ENCODE assay signal across 8 cellular contexts in genomic region chr4:9762823-9763475, GRCh38. TPM values are rescaled to one million over a fixed set of nuclear protein-coding genes. Genes with fewer than 3 reads are reported as not detected.
DNase-seq lines count a peak whose midpoint lies in the region; ATAC-seq, FAIRE-seq and TF ChIP-seq lines count a peak whose summit lies in the region.

No MANE protein-coding gene starts in this region.

- no peak for TF ChIP-seq EP300 in A549 (IDR thresholded peaks at IDR 0.05)

- ATAC-seq in A549 (peak; percentile 30 to 62; a peak in 3 of 6 replicates), GM19023 (IDR thresholded peaks at IDR 0.05; ENCODE audit: unreplicated experiment) (no peak)
- ATAC-seq in naive thymus-derived CD8-positive, alpha-beta T cell, result no peak
- no peak for ATAC-seq in activated T-helper 17 cell treated with anti-CD3 and anti-CD28 coated beads, Interleukin-2, amount 50 U/mL, for 72 hours (replicated peaks)

- peaks cover 11 to 34% (median 21%) of the 10 kb centered on the region in 5 donors for H3K27me3 Mint-ChIP-seq in naive thymus-derived CD8-positive, alpha-beta T cell
- peaks cover 30% of the 10 kb centered on the region for H3K27me3 Mint-ChIP-seq in activated T-helper 17 cell treated with anti-CD3 and anti-CD28 coated beads, Interleukin-2, amount 50 U/mL, for 72 hours

- no peak overlapping the region for H3K4me3 ChIP-seq in A549
- H3K4me3 ChIP-seq in epithelial cell of proximal tubule (ENCODE audit: low read depth, low read length), result no peak overlapping the region

- no peak for FAIRE-seq in A549 (lab: Jason Lieb, UNC)

- TF ChIP-seq CTCF in A549 (IDR thresholded peaks at IDR 0.05) (peak; percentile 58), epithelial cell of proximal tubule (conservative IDR thresholded peaks at IDR 0.05; ENCODE audit: low read depth, low read length) (peak; percentile 88)

- no peaks in the 10 kb centered on the region for H3K9me3 ChIP-seq in A549

- 29% methylated on average over 11 of the region's 11 CpGs for WGBS in A549 (ENCODE audit: missing lambda C conversion rate)

- no peak overlapping the region for H3K4me3 Mint-ChIP-seq in naive thymus-derived CD8-positive, alpha-beta T cell
- H3K4me3 Mint-ChIP-seq in activated T-helper 17 cell treated with anti-CD3 and anti-CD28 coated beads, Interleukin-2, amount 50 U/mL, for 72 hours, result no peak overlapping the region

- POLR2A ChIA-PET in A549 (lab: Yijun Ruan, JAX), result no interaction called here
- POLR2A ChIA-PET in naive thymus-derived CD8-positive, alpha-beta T cell (lab: Charles Lee), result no interaction called here

- H3K36me3 Mint-ChIP-seq in naive thymus-derived CD8-positive, alpha-beta T cell, result no peaks in the 10 kb centered on the region
- no peaks in the 10 kb centered on the region for H3K36me3 Mint-ChIP-seq in activated T-helper 17 cell treated with anti-CD3 and anti-CD28 coated beads, Interleukin-2, amount 50 U/mL, for 72 hours (ENCODE audit: low read depth)

- CTCF ChIA-PET in A549 (lab: Yijun Ruan, JAX), result interaction anchor here (0.6 to 4.3 kb wide), 10 partner anchors 10 to 303 kb away, joined by 3 to 55 read pairs (median 4); partner anchors contain the start of gene SLC2A9

- no peaks in the 10 kb centered on the region for H3K9me3 Mint-ChIP-seq in naive thymus-derived CD8-positive, alpha-beta T cell
- no peaks in the 10 kb centered on the region for H3K9me3 Mint-ChIP-seq in activated T-helper 17 cell treated with anti-CD3 and anti-CD28 coated beads, Interleukin-2, amount 50 U/mL, for 72 hours

- DNase-seq in A549 (ENCODE audit: low read depth in 1 of 2, low spot score in 1 of 2) (peak; percentile 17 to 69), GDM1 (lab: John Stamatoyannopoulos, UW) (peak; percentile 51), NCI-H1105 (lab: John Stamatoyannopoulos, UW) (peak; percentile 32), SKM-1 (lab: John Stamatoyannopoulos, UW; ENCODE audit: unreplicated experiment) (peak; percentile 74), epithelial cell of proximal tubule (ENCODE audit: low read depth) (peak; percentile 26)
- DNase-seq in naive thymus-derived CD8-positive, alpha-beta T cell, result peak in 6 of 10 donors; percentile 4 to 43 (median 16)

- no peaks in the 10 kb centered on the region for H3K4me1 ChIP-seq in A549

- H3K4me2 ChIP-seq in A549, result no peak overlapping the region

- H3K27ac Mint-ChIP-seq in naive thymus-derived CD8-positive, alpha-beta T cell, result peak overlapping the region in 1 of 10 donors; percentile 41
- no peak overlapping the region for H3K27ac Mint-ChIP-seq in activated T-helper 17 cell treated with anti-CD3 and anti-CD28 coated beads, Interleukin-2, amount 50 U/mL, for 72 hours

- H3K27ac ChIP-seq in A549, result no peak overlapping the region

- TF ChIP-seq RAD21 in A549 (conservative IDR thresholded peaks at IDR 0.05 in 1 of 2, IDR thresholded peaks at IDR 0.05 in 1 of 2), result peak; percentile 76 to 80

- no peaks in the 10 kb centered on the region for H3K4me1 Mint-ChIP-seq in naive thymus-derived CD8-positive, alpha-beta T cell
- no peaks in the 10 kb centered on the region for H3K4me1 Mint-ChIP-seq in activated T-helper 17 cell treated with anti-CD3 and anti-CD28 coated beads, Interleukin-2, amount 50 U/mL, for 72 hours

- no peak for TF ChIP-seq POLR2A in A549 (IDR thresholded peaks at IDR 0.05; ENCODE audit: low read length)

TF ChIP-seq in A549, 52 proteins besides CTCF, POLR2A, EP300 and RAD21:
- peak; percentile 74 for TF ChIP-seq SMC3 (IDR thresholded peaks at IDR 0.05)
- TF ChIP-seq MAZ (IDR thresholded peaks at IDR 0.05; ENCODE audit: borderline replicate concordance, low read depth, low read length), result no peak
- no peak for TF ChIP-seq HOXA7 (CRISPR knock-in tag; IDR thresholded peaks at IDR 0.05)
- TF ChIP-seq FOXS1 (CRISPR knock-in tag; IDR thresholded peaks at IDR 0.05), result no peak
- TF ChIP-seq KDM5A (IDR thresholded peaks at IDR 0.05), result no peak
- no peak for TF ChIP-seq HOXB5 (CRISPR knock-in tag; IDR thresholded peaks at IDR 0.05)
- no peak for TF ChIP-seq ZFP36 (IDR thresholded peaks at IDR 0.05; ENCODE audit: borderline replicate concordance, partially characterized antibody)
- no peak for TF ChIP-seq TP53 (CRISPR knock-in tag; IDR thresholded peaks at IDR 0.05)
- no peak for TF ChIP-seq HMGXB4 (CRISPR knock-in tag; IDR thresholded peaks at IDR 0.05; ENCODE audit: borderline replicate concordance)

RNA-seq across cellular contexts. Expression of gene DRD5, which starts 18.5 kb away (rescaled TPM):
- polyA plus RNA-seq in A549 (2011; rRNA removed) (not detected in 2 replicates), A549 (2017; fragmentation: RNase III; extraction: RNeasy Plus Mini Kit Qiagen cat#74134 plus additional on column Dnase treatment) (not detected in 3 replicates)
- not detected in 2 replicates for polyA plus RNA-seq in A549 (2012; cell fraction: cytosol; rRNA removed)
- polyA plus RNA-seq in A549 (2012; cell fraction: nucleus; rRNA removed), result not detected in 2 replicates
- polyA minus RNA-seq in A549 (2011; rRNA and poly(A)+ RNA removed), result not detected in 2 replicates
- not detected in 2 replicates for total RNA-seq in epithelial cell of proximal tubule
- not detected for total RNA-seq in naive thymus-derived CD8-positive, alpha-beta T cell
- not detected for polyA plus RNA-seq in naive thymus-derived CD8-positive, alpha-beta T cell
- total RNA-seq in activated T-helper 17 cell treated with anti-CD3 and anti-CD28 coated beads, Interleukin-2, amount 50 U/mL, for 72 hours, result not detected

Comparison
In these comparisons a context has a peak if more than half of its experiments do, and no peak if none do; other contexts are left out.
1. ATAC-seq: peak in A549 (2 of 2); none in naive thymus-derived CD8-positive, alpha-beta T cell (0 of 2), GM19023 (single experiment) and activated T-helper 17 cell treated with anti-CD3 and anti-CD28 coated beads, Interleukin-2, amount 50 U/mL, for 72 hours (single experiment).
2. DNase-seq: peak in every context shown above with its lines; median percentile 74 in SKM-1; 51 in GDM1; 43 in A549; 32 in NCI-H1105; 26 in epithelial cell of proximal tubule; 16 in naive thymus-derived CD8-positive, alpha-beta T cell.